In genomic region chr12:108773798-108774788, GRCh38 we compare ENCODE assay signal across 8 cellular contexts. TPM values are rescaled to one million over a fixed set of nuclear protein-coding genes. Genes with fewer than 3 reads are reported as not detected.
DNase-seq lines count a peak whose midpoint lies in the region; ATAC-seq, FAIRE-seq and TF ChIP-seq lines count a peak whose summit lies in the region.

No MANE protein-coding gene starts in this region.

- H3K18ac ChIP-seq in H1 (ENCODE audit: extremely low read depth, low read length): no peak overlapping the region

- no peaks in the 10 kb centered on the region; the same call in 1 of the 2 replicates for H3K79me1 ChIP-seq in H1 (ENCODE audit: low read depth, low read length)

- CTCF ChIA-PET in H1 (lab: Charles Lee; ENCODE audit: partially characterized antibody): interaction anchor here (0.6 to 3.5 kb wide), 4 partner anchors 16 to 109 kb away, joined by 4 to 9 read pairs (median 8); no protein-coding TSS in a partner anchor

- no peak overlapping the region for H3K23ac ChIP-seq in H1 (ENCODE audit: insufficient read length)

- peak overlapping the region; percentile 93 for H2BK12ac ChIP-seq in H1 (ENCODE audit: low read depth, low read length)

- H2BK15ac ChIP-seq in H1 (ENCODE audit: low read length): 0 out of 2 replicates have a peak overlapping the region, but pooled peaks have one; percentile 5

- DNase-seq in GF-D8 (lab: John Stamatoyannopoulos, UW): peak; percentile 56
- peak; percentile 96 for DNase-seq in NCI-H69 (lab: John Stamatoyannopoulos, UW)
- DNase-seq in H1 (ENCODE audit: low read depth in 1 of 2, low spot score in 2 of 2): peak in 1 of 2 experiments; percentile 45
- peak; percentile 33 for DNase-seq in medulla oblongata (ENCODE audit: extremely low spot score)
- peak; percentile 91 to 92 for DNase-seq in aorta
- DNase-seq in central memory CD4-positive, alpha-beta T cell: no peak

- no peak for TF ChIP-seq CTCF in H1 (IDR thresholded peaks at IDR 0.05; ENCODE audit: control extremely low read depth in 1 of 3, insufficient read depth in 1 of 3, low read depth in 1 of 3, low read length in 3 of 3)

- 0 out of 2 replicates have a peak overlapping the region, but pooled peaks have one; percentile 13 for H2BK5ac ChIP-seq in H1 (ENCODE audit: low read depth, low read length)

- POLR2A ChIA-PET in H1 (lab: Charles Lee; ENCODE audit: partially characterized antibody): interaction anchor here (0.5 kb wide), 1 partner anchor 19 kb away, joined by 5 read pairs; no protein-coding TSS in a partner anchor

- intact Hi-C loops in aorta (cut with DNase I): loop anchor here in 1 of 2 donors (5.0 kb wide), 1 partner anchor 42 kb away; the partner anchor contains the start of gene CORO1C

- H3K9ac ChIP-seq in H1 (replicated peaks in 1 of 4; ENCODE audit: extremely low read depth in 1 of 4, low read depth in 3 of 4, low read length in 3 of 4): no peak overlapping the region; a peak in 1 of 7 replicates

- H4K91ac ChIP-seq in H1 (replicated peaks; ENCODE audit: insufficient read length, low read length): no peak overlapping the region

- H2BK20ac ChIP-seq in H1 (ENCODE audit: low read length): no peak overlapping the region

- no peaks in the 10 kb centered on the region for H3K79me2 ChIP-seq in H1 (ENCODE audit: control insufficient read depth in 1 of 2, insufficient read depth in 2 of 2, low read length in 2 of 2)

- H4K20me1 ChIP-seq in H1 (replicated peaks in 1 of 2; ENCODE audit: control insufficient read depth in 1 of 2, insufficient read depth in 2 of 2, low read length in 2 of 2): peaks cover 0 to 4% of the 10 kb centered on the region in 2 experiments

- H3K4me1 ChIP-seq in H1 (replicated peaks in 1 of 4; ENCODE audit: control insufficient read depth in 3 of 4, insufficient read depth in 4 of 4, low read length in 3 of 4) (peaks cover 0 to 9% (median 0%) of the 10 kb centered on the region in 4 experiments; a peak in 3 of 7 replicates), aorta (ENCODE audit: control insufficient read depth in 1 of 2, insufficient read depth in 2 of 2, low read length in 2 of 2) (no peaks in the 10 kb centered on the region)

- H3K4ac ChIP-seq in H1 (replicated peaks; ENCODE audit: insufficient read length, low read depth, low read length): no peak overlapping the region

- peak; percentile 90 for ATAC-seq in aorta (ENCODE audit: low FRiP score)
- ATAC-seq in HG03108 (IDR thresholded peaks at IDR 0.05; ENCODE audit: unreplicated experiment): no peak
- no peak for ATAC-seq in GM18868 (IDR thresholded peaks at IDR 0.05; ENCODE audit: unreplicated experiment)

- no peak overlapping the region for H4K5ac ChIP-seq in H1 (ENCODE audit: insufficient read length, low read depth, low read length)

- H3K36me3 ChIP-seq in H1 (ENCODE audit: control insufficient read depth in 2 of 4, insufficient read depth in 4 of 4, low read length in 3 of 4) (no peaks in the 10 kb centered on the region), aorta (ENCODE audit: control insufficient read depth in 1 of 2, insufficient read depth in 2 of 2, low read length in 1 of 2) (no peaks in the 10 kb centered on the region)

- no peak overlapping the region for H2BK120ac ChIP-seq in H1 (replicated peaks; ENCODE audit: low read depth, low read length)

- H3K27me3 ChIP-seq in H1 (replicated peaks in 1 of 4; ENCODE audit: control insufficient read depth in 3 of 4, extremely low read depth in 1 of 4, insufficient read depth in 3 of 4, low read length in 3 of 4): no peaks in the 10 kb centered on the region
- H3K27me3 ChIP-seq in aorta (ENCODE audit: control insufficient read depth in 1 of 2, insufficient read depth in 2 of 2, low read length in 1 of 2): no peaks in the 10 kb centered on the region

- FAIRE-seq in H1 (lab: Jason Lieb, UNC): no peak

- H4K8ac ChIP-seq in H1 (ENCODE audit: extremely low read depth, insufficient read depth, low read length): no peak overlapping the region

- peaks cover 5% of the 10 kb centered on the region; the same call in 1 of the 2 replicates for H3K23me2 ChIP-seq in H1 (ENCODE audit: low read depth, low read length)

- TF ChIP-seq RAD21 in H1 (IDR thresholded peaks at IDR 0.05 in 1 of 2, conservative IDR thresholded peaks at IDR 0.05 in 1 of 2; ENCODE audit: low read depth in 2 of 2, low read length in 2 of 2): no peak

- TF ChIP-seq POLR2A in H1 (IDR thresholded peaks at IDR 0.05; ENCODE audit: control extremely low read depth in 1 of 2, low read depth in 2 of 2, low read length in 2 of 2): no peak

- H3K27ac ChIP-seq in H1 (ENCODE audit: low read depth, low read length) (no peak overlapping the region), aorta (ENCODE audit: low read depth in 1 of 2, low read length in 2 of 2) (peak overlapping the region in 1 of 2 donors; percentile 49)

- H2AFZ ChIP-seq in H1 (ENCODE audit: low read length): no peak overlapping the region

- WGBS in H1 (ENCODE audit: extremely low coverage in 1 of 2, insufficient coverage in 1 of 2, insufficient read length in 1 of 2, insufficient replicate concordance in 2 of 2, low coverage in 1 of 2, low lambda C conversion rate in 2 of 2, missing lambda C conversion rate in 1 of 2), 2 experiments: 94% methylated on average over 23 of the region's 23 CpGs; no CpG with 5 or more reads in 1 of the 2 experiments
- 52 to 54% methylated on average over 23 of the region's 23 CpGs for WGBS in aorta, 2 donors

- no peak for TF ChIP-seq EP300 in H1 (IDR thresholded peaks at IDR 0.05; ENCODE audit: borderline replicate concordance in 1 of 2, low read depth in 2 of 2, low read length in 2 of 2)

- H3K14ac ChIP-seq in H1 (ENCODE audit: insufficient read length): no peak overlapping the region

- H3K4me2 ChIP-seq in H1 (ENCODE audit: insufficient read depth in 1 of 2, low read depth in 2 of 2, low read length in 2 of 2): no peak overlapping the region

- H2AK5ac ChIP-seq in H1 (ENCODE audit: low read depth, low read length): peak overlapping the region; percentile 79; the same call in 1 of the 2 replicates

- no peak overlapping the region for H3K56ac ChIP-seq in H1 (replicated peaks; ENCODE audit: insufficient read length, low read depth, low read length)

- no peak overlapping the region for H3K4me3 ChIP-seq in H1 (ENCODE audit: extremely low read depth in 1 of 4, insufficient read depth in 2 of 4, low read depth in 3 of 4, low read length in 4 of 4)
- H3K4me3 ChIP-seq in aorta (ENCODE audit: low read length in 2 of 2): no peak overlapping the region

- H3K9me3 ChIP-seq in H1 (ENCODE audit: insufficient read depth in 2 of 2, low read depth in 1 of 2, low read length in 1 of 2): no peaks in the 10 kb centered on the region
- H3K9me3 ChIP-seq in aorta (ENCODE audit: control insufficient read depth, low read length): no peaks in the 10 kb centered on the region

TF ChIP-seq in H1, 55 proteins besides CTCF, POLR2A, EP300 and RAD21:
- TF ChIP-seq ASH2L (IDR thresholded peaks at IDR 0.05; ENCODE audit: low read length) (no peak), SIN3A (conservative IDR thresholded peaks at IDR 0.05 in 1 of 2, IDR thresholded peaks at IDR 0.05 in 1 of 2; ENCODE audit: low read depth in 1 of 2, low read length in 2 of 2) (no peak), CREB1 (IDR thresholded peaks at IDR 0.05) (no peak), PHF8 (conservative IDR thresholded peaks at IDR 0.05; ENCODE audit: low read depth, low read length) (no peak), KDM1A (IDR thresholded peaks at IDR 0.05; ENCODE audit: borderline replicate concordance, low read length) (no peak), SP1 (IDR thresholded peaks at IDR 0.05; ENCODE audit: low read depth, low read length) (no peak), MAFK (IDR thresholded peaks at IDR 0.05; ENCODE audit: low read depth, low read length) (no peak), RXRA (IDR thresholded peaks at IDR 0.05; ENCODE audit: insufficient read depth, low read depth, low read length) (no peak), POLR2AphosphoS5 (IDR thresholded peaks at IDR 0.05; ENCODE audit: low read depth, low read length) (no peak), JUND (IDR thresholded peaks at IDR 0.05; ENCODE audit: low read length) (no peak), BRCA1 (IDR thresholded peaks at IDR 0.05; ENCODE audit: low read depth, low read length) (no peak), CHD2 (IDR thresholded peaks at IDR 0.05; ENCODE audit: low read length) (no peak), CTBP2 (IDR thresholded peaks at IDR 0.05; ENCODE audit: borderline replicate concordance, insufficient read depth, insufficient read length, low read length) (no peak), CBX5 (IDR thresholded peaks at IDR 0.05; ENCODE audit: low read depth, low read length) (no peak), NRF1 (IDR thresholded peaks at IDR 0.05; ENCODE audit: low read depth, low read length) (no peak), KDM5A (IDR thresholded peaks at IDR 0.05; ENCODE audit: low read length) (no peak), SP4 (IDR thresholded peaks at IDR 0.05; ENCODE audit: low read length) (no peak), BACH1 (IDR thresholded peaks at IDR 0.05; ENCODE audit: low read length) (no peak)

RNA-seq across cellular contexts. Expression of gene CORO1C, which starts 42.8 kb away (rescaled TPM):
- 120 and 130 TPM in 2 replicates for total RNA-seq in H1 (2021; fragmentation: NEBNext Ultra II Directional; extraction: Animal tissue kit (Norgen Biotek cat#: 25700))
- polyA plus RNA-seq in H1 (2011; rRNA removed): 71.7 and 72.7 TPM in 2 replicates
- polyA plus RNA-seq in H1 (2011; cell fraction: cytosol; rRNA removed): 77.4 TPM
- polyA plus RNA-seq in H1 (2011; cell fraction: nucleus; rRNA removed): 64.4 TPM
- 74.9 to 102 TPM (median 86.3 TPM) in 4 replicates for polyA plus RNA-seq in H1 (2012, experiment 1 of 2)
- polyA plus RNA-seq in H1 (2012, experiment 2 of 2): 7.2 TPM
- 67.3 TPM for polyA plus RNA-seq in H1 (2013, experiment 1 of 2)
- polyA plus RNA-seq in H1 (2013, experiment 2 of 2): 69.1 TPM
- 378 and 431 TPM in 2 replicates for polyA minus RNA-seq in H1 (2011; rRNA and poly(A)+ RNA removed)
- 104 TPM for polyA minus RNA-seq in H1 (2011; cell fraction: cytosol; rRNA and poly(A)+ RNA removed)
- 107 TPM for polyA minus RNA-seq in H1 (2011; cell fraction: nucleus; rRNA and poly(A)+ RNA removed)
- total RNA-seq in aorta: 100 to 1,000 TPM; 207 to 387 TPM
- 100 to 1,000 TPM in 1 of 2 donors, 10 to 100 TPM in 1; 68.0 to 145 TPM for polyA plus RNA-seq in aorta
